1 cellular context compared by ENCODE assay signal in the genomic region with DNA sequence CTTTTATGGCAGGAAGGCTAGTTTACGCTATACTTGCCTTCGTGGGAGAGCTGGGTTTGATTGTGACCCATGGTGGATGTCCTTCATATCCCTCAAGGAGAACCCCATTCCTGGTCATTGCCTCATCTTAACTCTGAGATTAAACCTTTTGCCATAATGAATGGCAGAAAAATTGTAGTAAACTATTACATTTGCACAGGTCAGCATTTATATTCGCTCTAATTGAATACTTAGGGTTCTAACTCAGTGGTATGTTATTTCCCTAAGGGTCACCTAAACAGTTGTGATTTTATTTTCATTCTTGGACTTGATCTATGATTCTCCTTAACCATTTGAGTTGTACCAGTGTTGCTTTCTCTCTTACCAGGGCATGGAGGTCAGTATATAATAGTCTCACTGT.
TF ChIP-seq lines count a peak whose summit lies in the region.

No MANE protein-coding gene starts in this region.

TF ChIP-seq in HepG2, 621 proteins besides CTCF, POLR2A, EP300 and RAD21:
- TF ChIP-seq MAFF (IDR thresholded peaks at IDR 0.05; ENCODE audit: low read depth, low read length) (peak; percentile 60), HMG20B (CRISPR knock-in tag; conservative IDR thresholded peaks at IDR 0.05) (no peak), MAFK (conservative IDR thresholded peaks at IDR 0.05 in 1 of 2, IDR thresholded peaks at IDR 0.05 in 1 of 2; ENCODE audit: low read length in 2 of 2) (peak; percentile 13 to 77; a peak in 3 of 4 replicates), FOXC1 (CRISPR knock-in tag; IDR thresholded peaks at IDR 0.05; ENCODE audit: borderline replicate concordance) (no peak)
- TF ChIP-seq, protein P1, sequence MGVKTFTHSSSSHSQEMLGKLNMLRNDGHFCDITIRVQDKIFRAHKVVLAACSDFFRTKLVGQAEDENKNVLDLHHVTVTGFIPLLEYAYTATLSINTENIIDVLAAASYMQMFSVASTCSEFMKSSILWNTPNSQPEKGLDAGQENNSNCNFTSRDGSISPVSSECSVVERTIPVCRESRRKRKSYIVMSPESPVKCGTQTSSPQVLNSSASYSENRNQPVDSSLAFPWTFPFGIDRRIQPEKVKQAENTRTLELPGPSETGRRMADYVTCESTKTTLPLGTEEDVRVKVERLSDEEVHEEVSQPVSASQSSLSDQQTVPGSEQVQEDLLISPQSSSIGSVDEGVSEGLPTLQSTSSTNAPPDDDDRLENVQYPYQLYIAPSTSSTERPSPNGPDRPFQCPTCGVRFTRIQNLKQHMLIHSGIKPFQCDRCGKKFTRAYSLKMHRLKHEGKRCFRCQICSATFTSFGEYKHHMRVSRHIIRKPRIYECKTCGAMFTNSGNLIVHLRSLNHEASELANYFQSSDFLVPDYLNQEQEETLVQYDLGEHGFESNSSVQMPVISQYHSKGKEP (CRISPR knock-in tag; IDR thresholded peaks at IDR 0.05): no peak
TF ChIP-seq in HepG2: peak in this region for 2.
